Comparison of ENCODE assay signal across 14 cellular contexts in the genomic region with DNA sequence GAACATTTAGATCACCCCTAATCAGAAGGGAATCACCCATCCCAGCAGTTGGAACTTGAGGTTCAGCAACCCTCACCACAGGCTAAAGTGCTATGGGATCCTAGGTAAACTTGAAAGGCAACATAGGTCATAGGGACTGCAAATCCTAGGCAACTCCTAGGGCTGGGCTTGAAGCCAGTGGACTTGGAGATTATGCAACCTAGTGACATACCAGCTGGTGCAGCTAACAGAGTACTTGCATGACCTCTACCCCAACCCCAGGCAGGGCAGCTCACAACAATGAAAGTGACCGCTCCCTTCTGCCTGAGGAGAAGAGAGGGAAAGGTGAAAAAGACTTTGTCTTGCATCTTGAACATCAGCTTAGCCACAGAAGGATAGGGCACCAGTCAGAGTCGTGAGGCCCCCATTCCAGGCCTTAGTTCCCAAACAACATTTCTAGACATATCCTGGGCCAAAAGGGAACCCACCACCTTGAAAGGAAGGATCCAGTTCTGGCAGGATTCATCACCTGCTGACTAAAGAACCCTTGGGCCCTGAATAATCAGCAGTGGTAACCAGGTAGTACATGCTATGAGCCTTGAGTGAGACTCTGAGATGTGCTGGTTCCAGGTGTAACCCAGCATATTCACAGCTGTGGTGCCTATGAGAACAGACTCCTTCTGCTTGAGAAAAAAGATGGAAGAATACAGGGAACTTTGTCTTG. TPM values are rescaled to one million over a fixed set of nuclear protein-coding genes. Genes with fewer than 3 reads are reported as not detected.
DNase-seq lines count a peak whose midpoint lies in the region; ATAC-seq and TF ChIP-seq lines count a peak whose summit lies in the region.
"Had no signal": no experiment of that assay in that cellular context is flagged by ENCODE, and none has a peak within 500 bp of the region (broad histone marks: within the 10 kb centered on the region; RNA-seq: fewer than 3 reads in every experiment).

No MANE protein-coding gene starts in this region.

- no peaks in the 10 kb centered on the region for H3K27me3 ChIP-seq in heart left ventricle
- no peaks in the 10 kb centered on the region for H3K27me3 ChIP-seq in sigmoid colon
- H3K27me3 ChIP-seq: tibial artery had no signal

- H3K4me3 ChIP-seq in heart left ventricle (no peak overlapping the region), sigmoid colon (no peak overlapping the region)
- H3K4me3 ChIP-seq: prostate gland, tibial artery had no signal

- TF ChIP-seq CTCF in HFFc6 (IDR thresholded peaks at IDR 0.05) = no peak
- TF ChIP-seq CTCF in heart left ventricle (IDR thresholded peaks at IDR 0.05) = no peak
- TF ChIP-seq CTCF in sigmoid colon (IDR thresholded peaks at IDR 0.05) = no peak

- peak overlapping the region; percentile 100 for H3K27ac Mint-ChIP-seq in HFFc6
- H3K27ac Mint-ChIP-seq: activated naive CD8-positive, alpha-beta T cell treated with anti-CD3 and anti-CD28 coated beads, Interleukin-2, amount 50 U/mL, for 24 hours; memory B cell; T-helper 17 cell had no signal

- H3K36me3 ChIP-seq in heart left ventricle (no peaks in the 10 kb centered on the region), sigmoid colon (no peaks in the 10 kb centered on the region)
- H3K36me3 ChIP-seq: prostate gland, tibial artery had no signal

- intact Hi-C loops in heart left ventricle (cut with DNase I) (no loop called here), sigmoid colon (cut with DNase I) (no loop called here)

- peak; percentile 50 for DNase-seq in HFFc6
- peak; percentile 92 for DNase-seq in amniotic epithelial cell (ENCODE audit: low read depth)
- DNase-seq in heart left ventricle = peak in 3 of 5 donors; percentile 22 to 81 (median 54)
- DNase-seq in sigmoid colon = peak; percentile 80
- DNase-seq in GOT3 (lab: John Stamatoyannopoulos, UW) = no peak
- no peak for DNase-seq in activated naive CD4-positive, alpha-beta T cell treated with Interleukin-2 at 50 U/mL for 16 hours
- no peak for DNase-seq in NOMO-1 treated with DMSO at 0.1 percent for 48 hours (lab: John Stamatoyannopoulos, UW; ENCODE audit: unreplicated experiment)
- DNase-seq: activated naive CD8-positive, alpha-beta T cell treated with anti-CD3 and anti-CD28 coated beads, Interleukin-2, amount 50 U/mL, for 24 hours; NCI-H1092 treated with DMSO at 0.1 percent for 48 hours; T-helper 17 cell had no signal

- H3K4me1 ChIP-seq in heart left ventricle (no peaks in the 10 kb centered on the region), sigmoid colon (no peaks in the 10 kb centered on the region)
- H3K4me1 ChIP-seq: prostate gland, tibial artery had no signal

- TF ChIP-seq EP300 in sigmoid colon (IDR thresholded peaks at IDR 0.05) = no peak

- peak overlapping the region; percentile 46 for H3K4me3 Mint-ChIP-seq in HFFc6
- H3K4me3 Mint-ChIP-seq: activated naive CD8-positive, alpha-beta T cell treated with anti-CD3 and anti-CD28 coated beads, Interleukin-2, amount 50 U/mL, for 24 hours; memory B cell; T-helper 17 cell had no signal

- TF ChIP-seq POLR2A in heart left ventricle (IDR thresholded peaks at IDR 0.05) (no peak), sigmoid colon (IDR thresholded peaks at IDR 0.05) (no peak)

- H3K9me3 ChIP-seq in heart left ventricle = peaks cover 0 to 7% (median 0%) of the 10 kb centered on the region in 12 donors
- no peaks in the 10 kb centered on the region for H3K9me3 ChIP-seq in sigmoid colon
- H3K9me3 ChIP-seq: prostate gland, tibial artery had no signal

- peaks cover 24% of the 10 kb centered on the region for H3K9me3 Mint-ChIP-seq in HFFc6

- 86 to 97% (median 93%) methylated on average over 2 of the region's 2 CpGs for WGBS in heart left ventricle, 4 donors
- 84 to 93% methylated on average over 2 of the region's 2 CpGs for WGBS in sigmoid colon, 2 donors

- peak; percentile 56 to 88 (median 76) for ATAC-seq in heart left ventricle
- ATAC-seq in HG03378 (IDR thresholded peaks at IDR 0.05; ENCODE audit: unreplicated experiment) = no peak
- ATAC-seq: activated naive CD8-positive, alpha-beta T cell treated with anti-CD3 and anti-CD28 coated beads, Interleukin-2, amount 50 U/mL, for 24 hours; T-helper 17 cell had no signal

- peaks cover 66% of the 10 kb centered on the region for H3K4me1 Mint-ChIP-seq in HFFc6 (ENCODE audit: low read depth)
- H3K4me1 Mint-ChIP-seq: activated naive CD8-positive, alpha-beta T cell treated with anti-CD3 and anti-CD28 coated beads, Interleukin-2, amount 50 U/mL, for 24 hours; memory B cell; T-helper 17 cell had no signal

- H3K27ac ChIP-seq in heart left ventricle = no peak overlapping the region
- H3K27ac ChIP-seq in sigmoid colon = no peak overlapping the region
- H3K27ac ChIP-seq: prostate gland, tibial artery had no signal

- no peaks in the 10 kb centered on the region for H3K27me3 Mint-ChIP-seq in HFFc6 (ENCODE audit: insufficient read depth)
- H3K27me3 Mint-ChIP-seq: activated naive CD8-positive, alpha-beta T cell treated with anti-CD3 and anti-CD28 coated beads, Interleukin-2, amount 50 U/mL, for 24 hours; T-helper 17 cell had no signal

- peaks cover 37% of the 10 kb centered on the region for H3K36me3 Mint-ChIP-seq in HFFc6 (ENCODE audit: low read depth)

RNA-seq across cellular contexts. Expression of a gene that starts 37.6 kb away (rescaled TPM):
- total RNA-seq in HFFc6 (2021; fragmentation: NEBNext Ultra II Directional; extraction: Animal tissue kit (Norgen Biotek cat#: 25700)) = 100 to 1,000 TPM; 584 to 754 (median 609) TPM
- 100 to 1,000 TPM in 1 of 9 donors, 10 to 100 TPM in 8; 22.5 to 115 (median 38.9) TPM for total RNA-seq in heart left ventricle
- polyA plus RNA-seq in heart left ventricle = 10 to 100 TPM in 1 of 2 donors, 1 to 10 TPM in 1; 5.7 to 28.7 TPM
- 100 to 1,000 TPM in 1 of 4 donors, 10 to 100 TPM in 3; 57.0 to 173 (median 74.7) TPM for total RNA-seq in sigmoid colon
- 10 to 100 TPM in 1 of 3 donors, 1 to 10 TPM in 2; 1.2 to 15.0 (median 6.6) TPM for polyA plus RNA-seq in sigmoid colon

Comparison
In these comparisons a context has a peak if more than half of its experiments do, and no peak if none do; other contexts are left out.
1. DNase-seq: peak in HFFc6 (single experiment), amniotic epithelial cell (single experiment), heart left ventricle (3 of 5) and sigmoid colon (single experiment); none in GOT3 (single experiment), activated naive CD4-positive, alpha-beta T cell treated with Interleukin-2 at 50 U/mL for 16 hours (single experiment) and NOMO-1 treated with DMSO at 0.1 percent for 48 hours (single experiment).